In genomic region chr16:51009359-51009758, GRCh38 we compare ENCODE assay signal across 10 cellular contexts.
"Had no signal": no experiment of that assay in that cellular context is flagged by ENCODE, and none has a peak within 500 bp of the region (broad histone marks: within the 10 kb centered on the region; RNA-seq: fewer than 3 reads in every experiment).

No MANE protein-coding gene starts in this region.

- H3K4me1 ChIP-seq: HAP-1 had no signal

- H3K4me3 ChIP-seq: GM23248, HAP-1, K562 had no signal

- H3K27ac Mint-ChIP-seq: HFFc6 had no signal

- ATAC-seq: HCT116, K562 had no signal

- H3K4me3 Mint-ChIP-seq: HFFc6 had no signal

- DNase-seq: GM23248, GOT3, H7, HFFc6, IMR-90, KG1 had no signal

- H3K36me3 ChIP-seq: HAP-1 had no signal

- H2AFZ ChIP-seq: GM23248 had no signal

- H3K9me3 ChIP-seq: HAP-1 had no signal

- H3K9ac ChIP-seq: GM23248 had no signal

- H3K27ac ChIP-seq: GM23248, HL-60 had no signal
